Comparison of ENCODE assay signal across 1 cellular context in genomic region chr7:143704813-143705212, GRCh38. TPM values are rescaled to one million over a fixed set of nuclear protein-coding genes. Genes with fewer than 3 reads are reported as not detected.
"Had no signal": no experiment of that assay in that cellular context is flagged by ENCODE, and none has a peak within 500 bp of the region (broad histone marks: within the 10 kb centered on the region; RNA-seq: fewer than 3 reads in every experiment).

No MANE protein-coding gene starts in this region.

RNA-seq across cellular contexts. Expression of gene CTAGE6, which starts 52.7 kb away (rescaled TPM):
- total RNA-seq: WTC11 had no signal
